ENCODE assay signal across 16 cellular contexts in genomic region chr13:71274923-71275593, GRCh38.
DNase-seq lines count a peak whose midpoint lies in the region; ATAC-seq, FAIRE-seq and TF ChIP-seq lines count a peak whose summit lies in the region.
"Had no signal": no experiment of that assay in that cellular context is flagged by ENCODE, and none has a peak within 500 bp of the region (broad histone marks: within the 10 kb centered on the region; RNA-seq: fewer than 3 reads in every experiment).

No MANE protein-coding gene starts in this region.

- H3K36me3 Mint-ChIP-seq in activated T-cell treated with anti-CD3 and anti-CD28 coated beads, Interleukin-2, amount 50 U/mL, for 4 hours (ENCODE audit: insufficient read depth) = no peaks in the 10 kb centered on the region
- H3K36me3 Mint-ChIP-seq: memory B cell had no signal

- ATAC-seq in GM19452 (IDR thresholded peaks at IDR 0.05; ENCODE audit: unreplicated experiment) (peak; percentile 93), HG02885 (IDR thresholded peaks at IDR 0.05; ENCODE audit: poor library complexity, unreplicated experiment) (peak; percentile 97), HG03571 (IDR thresholded peaks at IDR 0.05; ENCODE audit: unreplicated experiment) (peak; percentile 79), heart right ventricle (no peak)
- ATAC-seq in activated T-cell treated with anti-CD3 and anti-CD28 coated beads, Interleukin-2, amount 50 U/mL, for 4 hours = no peak

- WGBS in heart right ventricle, 2 donors = 73 to 75% methylated on average over 5 of the region's 5 CpGs
- WGBS in suprapubic skin = 73% methylated on average over 5 of the region's 5 CpGs

- no peak overlapping the region for H3K27ac ChIP-seq in heart right ventricle
- H3K27ac ChIP-seq in suprapubic skin = no peak overlapping the region
- H3K27ac ChIP-seq: HL-60, uterus had no signal

- TF ChIP-seq POLR2A in GM12891 (IDR thresholded peaks at IDR 0.05; ENCODE audit: low read depth, low read length) (no peak), suprapubic skin (IDR thresholded peaks at IDR 0.05) (no peak)

- intact Hi-C loops in heart right ventricle (cut with DNase I) = no loop called here

- H3K4me1 Mint-ChIP-seq in activated T-cell treated with anti-CD3 and anti-CD28 coated beads, Interleukin-2, amount 50 U/mL, for 4 hours (ENCODE audit: low read depth) = no peaks in the 10 kb centered on the region
- H3K4me1 Mint-ChIP-seq: activated CD4-positive, alpha-beta T cell treated with anti-CD3 and anti-CD28 coated beads, Interleukin-2, amount 10 ng/mL, durations not matched to agents 7 days and 5 days had no signal

- H3K27me3 ChIP-seq in heart right ventricle (no peaks in the 10 kb centered on the region), suprapubic skin (no peaks in the 10 kb centered on the region)
- H3K27me3 ChIP-seq: uterus had no signal

- H3K4me3 Mint-ChIP-seq in activated T-cell treated with anti-CD3 and anti-CD28 coated beads, Interleukin-2, amount 50 U/mL, for 4 hours = no peak overlapping the region
- H3K4me3 Mint-ChIP-seq: activated CD4-positive, alpha-beta T cell treated with anti-CD3 and anti-CD28 coated beads, Interleukin-2, amount 10 ng/mL, durations not matched to agents 7 days and 5 days; memory B cell had no signal

- no peak for TF ChIP-seq CTCF in heart right ventricle (IDR thresholded peaks at IDR 0.05)
- no peak for TF ChIP-seq CTCF in suprapubic skin (IDR thresholded peaks at IDR 0.05)

- H3K27me3 Mint-ChIP-seq in activated T-cell treated with anti-CD3 and anti-CD28 coated beads, Interleukin-2, amount 50 U/mL, for 4 hours (ENCODE audit: low read depth) = no peaks in the 10 kb centered on the region
- H3K27me3 Mint-ChIP-seq: activated CD4-positive, alpha-beta T cell treated with anti-CD3 and anti-CD28 coated beads, Interleukin-2, amount 10 ng/mL, durations not matched to agents 7 days and 5 days; memory B cell had no signal

- no peaks in the 10 kb centered on the region for H3K9me3 Mint-ChIP-seq in activated T-cell treated with anti-CD3 and anti-CD28 coated beads, Interleukin-2, amount 50 U/mL, for 4 hours
- H3K9me3 Mint-ChIP-seq: activated CD4-positive, alpha-beta T cell treated with anti-CD3 and anti-CD28 coated beads, Interleukin-2, amount 10 ng/mL, durations not matched to agents 7 days and 5 days; memory B cell had no signal

- TF ChIP-seq EP300 in suprapubic skin (IDR thresholded peaks at IDR 0.05) = no peak

- H3K4me3 ChIP-seq in heart right ventricle (no peak overlapping the region), suprapubic skin (no peak overlapping the region)
- H3K4me3 ChIP-seq: uterus had no signal

- peak; percentile 65 for FAIRE-seq in GM12891 (lab: Jason Lieb, UNC)
- FAIRE-seq: G401.6 had no signal

- peaks cover 0 to 4% (median 0%) of the 10 kb centered on the region in 11 donors for H3K9me3 ChIP-seq in heart right ventricle
- H3K9me3 ChIP-seq in suprapubic skin = no peaks in the 10 kb centered on the region
- H3K9me3 ChIP-seq: uterus had no signal

- H3K4me1 ChIP-seq in heart right ventricle (no peaks in the 10 kb centered on the region), suprapubic skin (no peaks in the 10 kb centered on the region)
- H3K4me1 ChIP-seq: uterus had no signal

- DNase-seq in GM12891 (ENCODE audit: insufficient read length, low spot score) = no peak
- no peak for DNase-seq in heart right ventricle
- no peak for DNase-seq in activated effector memory CD4-positive, alpha-beta T cell treated with anti-CD3 and anti-CD28 coated beads, Interleukin-2, amount 50 U/mL, for 16 hours
- DNase-seq in suprapubic skin (ENCODE audit: low spot score in 2 of 2) = no peak
- no peak for DNase-seq in activated T-cell treated with anti-CD3 and anti-CD28 coated beads, Interleukin-2, amount 50 U/mL, for 4 hours
- DNase-seq: activated CD4-positive, alpha-beta T cell treated with anti-CD3 and anti-CD28 coated beads, Interleukin-2, amount 10 ng/mL, durations not matched to agents 7 days and 5 days; effector CD4-positive, alpha-beta T cell; NCI-H1694 treated with DMSO at 0.1 percent for 48 hours; retina; uterus had no signal

- H3K36me3 ChIP-seq in heart right ventricle = no peaks in the 10 kb centered on the region
- H3K36me3 ChIP-seq in suprapubic skin = no peaks in the 10 kb centered on the region
- H3K36me3 ChIP-seq: uterus had no signal

TF ChIP-seq in GM12891, 5 proteins besides CTCF, POLR2A, EP300 and RAD21:
- TF ChIP-seq POU2F2 (IDR thresholded peaks at IDR 0.05; ENCODE audit: low read depth, low read length) = no peak
- peak; percentile 85 for TF ChIP-seq SPI1 (IDR thresholded peaks at IDR 0.05; ENCODE audit: low read depth, low read length)
TF ChIP-seq in GM12891: peak in this region for 1.

Comparison
In these comparisons a context has a peak if more than half of its experiments do, and no peak if none do; other contexts are left out.
1. ATAC-seq: peak in GM19452 (single experiment), HG02885 (single experiment) and HG03571 (single experiment); none in heart right ventricle (0 of 8) and activated T-cell treated with anti-CD3 and anti-CD28 coated beads, Interleukin-2, amount 50 U/mL, for 4 hours (0 of 2).